2 cellular contexts compared by ENCODE assay signal in the genomic region with DNA sequence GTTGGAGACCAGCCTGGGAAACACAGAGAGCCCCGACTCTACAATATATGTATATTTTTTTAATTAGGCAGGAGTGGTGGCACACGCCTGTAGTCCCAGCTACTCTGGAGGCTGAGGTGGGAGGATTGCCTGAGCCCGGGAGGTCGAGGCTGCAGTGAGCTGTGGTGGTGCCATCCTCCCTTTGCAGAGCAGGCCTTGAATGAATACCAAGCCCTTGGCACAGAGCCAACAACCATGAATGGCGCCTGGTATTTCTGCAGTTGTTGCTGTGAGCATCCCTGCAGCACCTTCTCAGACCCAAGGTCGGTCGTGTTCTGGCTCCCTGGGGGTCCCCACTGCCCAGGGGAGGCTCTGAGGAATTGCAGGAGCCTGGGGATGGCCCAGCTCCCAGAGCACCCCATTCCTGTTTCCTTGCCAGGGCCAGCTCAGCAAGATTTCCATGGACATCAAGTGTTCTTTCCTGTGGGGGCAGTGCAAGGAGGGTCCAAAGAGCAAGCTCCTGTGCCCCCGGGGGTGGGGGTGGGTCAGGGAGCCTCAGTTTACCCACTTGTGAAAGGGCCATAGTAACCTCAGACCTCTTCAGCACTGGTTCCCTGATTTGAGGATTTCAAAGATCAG.
TF ChIP-seq lines count a peak whose summit lies in the region.

No MANE protein-coding gene starts in this region.

TF ChIP-seq in HEK293, 187 proteins besides CTCF, POLR2A, EP300 and RAD21 (continued from another document and continues in another):
- TF ChIP-seq, protein P1, sequence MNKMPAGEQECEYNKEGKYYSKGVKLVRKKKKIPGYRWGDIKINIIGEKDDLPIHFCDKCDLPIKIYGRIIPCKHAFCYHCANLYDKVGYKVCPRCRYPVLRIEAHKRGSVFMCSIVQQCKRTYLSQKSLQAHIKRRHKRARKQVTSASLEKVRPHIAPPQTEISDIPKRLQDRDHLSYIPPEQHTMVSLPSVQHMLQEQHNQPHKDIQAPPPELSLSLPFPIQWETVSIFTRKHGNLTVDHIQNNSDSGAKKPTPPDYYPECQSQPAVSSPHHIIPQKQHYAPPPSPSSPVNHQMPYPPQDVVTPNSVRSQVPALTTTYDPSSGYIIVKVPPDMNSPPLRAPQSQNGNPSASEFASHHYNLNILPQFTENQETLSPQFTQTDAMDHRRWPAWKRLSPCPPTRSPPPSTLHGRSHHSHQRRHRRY (tag by site-specific recombination; IDR thresholded peaks at IDR 0.05), result no peak
- TF ChIP-seq ZNF211 (tag by site-specific recombination; IDR thresholded peaks at IDR 0.05; ENCODE audit: low read depth) (no peak), ZNF426 (tag by site-specific recombination; IDR thresholded peaks at IDR 0.05) (no peak), OSR2 (tag by site-specific recombination; IDR thresholded peaks at IDR 0.05) (no peak), ZNF112 (tag by site-specific recombination; IDR thresholded peaks at IDR 0.05) (peak; percentile 77), ZNF148 (tag by site-specific recombination; IDR thresholded peaks at IDR 0.05; ENCODE audit: borderline replicate concordance) (no peak), MZF1 (tag by site-specific recombination; IDR thresholded peaks at IDR 0.05; ENCODE audit: borderline replicate concordance) (no peak), TCF7L2 (IDR thresholded peaks at IDR 0.05; ENCODE audit: borderline replicate concordance, low read depth, low read length) (no peak), ZBTB17 (tag by site-specific recombination; IDR thresholded peaks at IDR 0.05) (no peak), ZNF362 (tag by site-specific recombination; IDR thresholded peaks at IDR 0.05) (no peak), ZNF280C (tag by site-specific recombination; IDR thresholded peaks at IDR 0.05) (no peak), ZBTB21 (tag by site-specific recombination; IDR thresholded peaks at IDR 0.05) (no peak), ZNF221 (tag by site-specific recombination; IDR thresholded peaks at IDR 0.05; ENCODE audit: borderline replicate concordance) (no peak), ZNF138 (tag by site-specific recombination; IDR thresholded peaks at IDR 0.05; ENCODE audit: borderline replicate concordance) (no peak)
- TF ChIP-seq, protein P2, sequence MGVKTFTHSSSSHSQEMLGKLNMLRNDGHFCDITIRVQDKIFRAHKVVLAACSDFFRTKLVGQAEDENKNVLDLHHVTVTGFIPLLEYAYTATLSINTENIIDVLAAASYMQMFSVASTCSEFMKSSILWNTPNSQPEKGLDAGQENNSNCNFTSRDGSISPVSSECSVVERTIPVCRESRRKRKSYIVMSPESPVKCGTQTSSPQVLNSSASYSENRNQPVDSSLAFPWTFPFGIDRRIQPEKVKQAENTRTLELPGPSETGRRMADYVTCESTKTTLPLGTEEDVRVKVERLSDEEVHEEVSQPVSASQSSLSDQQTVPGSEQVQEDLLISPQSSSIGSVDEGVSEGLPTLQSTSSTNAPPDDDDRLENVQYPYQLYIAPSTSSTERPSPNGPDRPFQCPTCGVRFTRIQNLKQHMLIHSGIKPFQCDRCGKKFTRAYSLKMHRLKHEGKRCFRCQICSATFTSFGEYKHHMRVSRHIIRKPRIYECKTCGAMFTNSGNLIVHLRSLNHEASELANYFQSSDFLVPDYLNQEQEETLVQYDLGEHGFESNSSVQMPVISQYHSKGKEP (tag by site-specific recombination; IDR thresholded peaks at IDR 0.05), result peak; percentile 68; the same call in 1 of the 2 replicates
- TF ChIP-seq, protein P3, sequence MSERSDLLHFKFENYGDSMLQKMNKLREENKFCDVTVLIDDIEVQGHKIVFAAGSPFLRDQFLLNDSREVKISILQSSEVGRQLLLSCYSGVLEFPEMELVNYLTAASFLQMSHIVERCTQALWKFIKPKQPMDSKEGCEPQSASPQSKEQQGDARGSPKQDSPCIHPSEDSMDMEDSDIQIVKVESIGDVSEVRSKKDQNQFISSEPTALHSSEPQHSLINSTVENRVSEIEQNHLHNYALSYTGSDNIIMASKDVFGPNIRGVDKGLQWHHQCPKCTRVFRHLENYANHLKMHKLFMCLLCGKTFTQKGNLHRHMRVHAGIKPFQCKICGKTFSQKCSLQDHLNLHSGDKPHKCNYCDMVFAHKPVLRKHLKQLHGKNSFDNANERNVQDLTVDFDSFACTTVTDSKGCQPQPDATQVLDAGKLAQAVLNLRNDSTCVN (tag by site-specific recombination; optimal IDR thresholded peaks at IDR 0.05), result no peak

TF ChIP-seq in SK-N-SH treated with all-trans-retinoic acid at 6 μM for 48 hours, 23 proteins besides CTCF, POLR2A, EP300 and RAD21 (continued from another document):
- TF ChIP-seq, protein P4, sequence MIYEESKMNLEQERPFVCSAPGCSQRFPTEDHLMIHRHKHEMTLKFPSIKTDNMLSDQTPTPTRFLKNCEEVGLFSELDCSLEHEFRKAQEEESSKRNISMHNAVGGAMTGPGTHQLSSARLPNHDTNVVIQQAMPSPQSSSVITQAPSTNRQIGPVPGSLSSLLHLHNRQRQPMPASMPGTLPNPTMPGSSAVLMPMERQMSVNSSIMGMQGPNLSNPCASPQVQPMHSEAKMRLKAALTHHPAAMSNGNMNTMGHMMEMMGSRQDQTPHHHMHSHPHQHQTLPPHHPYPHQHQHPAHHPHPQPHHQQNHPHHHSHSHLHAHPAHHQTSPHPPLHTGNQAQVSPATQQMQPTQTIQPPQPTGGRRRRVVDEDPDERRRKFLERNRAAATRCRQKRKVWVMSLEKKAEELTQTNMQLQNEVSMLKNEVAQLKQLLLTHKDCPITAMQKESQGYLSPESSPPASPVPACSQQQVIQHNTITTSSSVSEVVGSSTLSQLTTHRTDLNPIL (CRISPR knock-in tag; IDR thresholded peaks at IDR 0.05; ENCODE audit: low read depth), result no peak
- no peak for TF ChIP-seq BACH2 (CRISPR knock-in tag; IDR thresholded peaks at IDR 0.05; ENCODE audit: borderline replicate concordance)
- TF ChIP-seq ARNTL (CRISPR knock-in tag; IDR thresholded peaks at IDR 0.05; ENCODE audit: borderline replicate concordance, low read depth), result no peak
- TF ChIP-seq RARB (CRISPR knock-in tag; IDR thresholded peaks at IDR 0.05), result no peak
- no peak for TF ChIP-seq TCF4 (CRISPR knock-in tag; IDR thresholded peaks at IDR 0.05; ENCODE audit: borderline replicate concordance)
- TF ChIP-seq ZNF70 (CRISPR knock-in tag; IDR thresholded peaks at IDR 0.05), result no peak
- TF ChIP-seq GLIS3 (CRISPR knock-in tag; IDR thresholded peaks at IDR 0.05), result no peak
- TF ChIP-seq SNAI2 (CRISPR knock-in tag; IDR thresholded peaks at IDR 0.05), result no peak
- TF ChIP-seq TSHZ2 (CRISPR knock-in tag; IDR thresholded peaks at IDR 0.05), result no peak
- TF ChIP-seq ESRRG (CRISPR knock-in tag; IDR thresholded peaks at IDR 0.05), result no peak
- TF ChIP-seq ZFP30 (CRISPR knock-in tag; IDR thresholded peaks at IDR 0.05), result no peak
- no peak for TF ChIP-seq ZFP3 (CRISPR knock-in tag; IDR thresholded peaks at IDR 0.05)
